Comparison of ENCODE assay signal across 1 cellular context in genomic region chr7:6106140-6106904, GRCh38.
A peak's percentile ranks its signal among the peaks of the same experiment; 100 is the strongest.
TF ChIP-seq lines count a peak whose summit lies in the region.

No MANE protein-coding gene starts in this region.

TF ChIP-seq in HepG2, 621 proteins besides CTCF, POLR2A, EP300 and RAD21 (continued from another document and continues in another):
- TF ChIP-seq NFYB (CRISPR knock-in tag; IDR thresholded peaks at IDR 0.05) (no peak), SRF (IDR thresholded peaks at IDR 0.05; ENCODE audit: low read depth, low read length) (no peak), SCMH1 (CRISPR knock-in tag; IDR thresholded peaks at IDR 0.05; ENCODE audit: borderline replicate concordance) (no peak), ZNF503 (CRISPR knock-in tag; IDR thresholded peaks at IDR 0.05) (no peak), SOX5 (CRISPR knock-in tag; IDR thresholded peaks at IDR 0.05; ENCODE audit: borderline replicate concordance) (no peak), ZMYM3 (CRISPR knock-in tag; IDR thresholded peaks at IDR 0.05) (peak; percentile 91), SNRNP70 (IDR thresholded peaks at IDR 0.05; ENCODE audit: low read depth, low read length) (no peak), THRA (CRISPR knock-in tag; IDR thresholded peaks at IDR 0.05; ENCODE audit: borderline replicate concordance) (no peak; the same call in 1 of the 2 replicates), GABPB1 (CRISPR knock-in tag; IDR thresholded peaks at IDR 0.05) (0 out of 2 replicates have a peak, but pooled peaks have one; percentile 25), ZMYM2 (CRISPR knock-in tag; IDR thresholded peaks at IDR 0.05) (peak; percentile 67; the same call in 1 of the 2 replicates), ARNT (IDR thresholded peaks at IDR 0.05) (no peak), ZNF7 (CRISPR knock-in tag; IDR thresholded peaks at IDR 0.05) (no peak), JUND (CRISPR knock-in tag; IDR thresholded peaks at IDR 0.05) (no peak), PRDM4 (CRISPR knock-in tag; IDR thresholded peaks at IDR 0.05; ENCODE audit: borderline replicate concordance) (no peak), TMF1 (CRISPR knock-in tag; IDR thresholded peaks at IDR 0.05; ENCODE audit: low read depth) (no peak), ZNF383 (CRISPR knock-in tag; IDR thresholded peaks at IDR 0.05; ENCODE audit: borderline replicate concordance) (0 out of 2 replicates have a peak, but pooled peaks have one; percentile 51), STAT6 (CRISPR knock-in tag; IDR thresholded peaks at IDR 0.05; ENCODE audit: borderline replicate concordance) (no peak), NKX3-1 (CRISPR knock-in tag; IDR thresholded peaks at IDR 0.05) (no peak), ZNF773 (CRISPR knock-in tag; IDR thresholded peaks at IDR 0.05; ENCODE audit: borderline replicate concordance) (no peak), E2F1 (CRISPR knock-in tag; IDR thresholded peaks at IDR 0.05) (no peak), TBX3 (IDR thresholded peaks at IDR 0.05; ENCODE audit: borderline replicate concordance) (no peak), AGO1 (IDR thresholded peaks at IDR 0.05; ENCODE audit: low read depth, low read length, poor library complexity, severe bottlenecking) (no peak), NFE2L2 (IDR thresholded peaks at IDR 0.05; ENCODE audit: low read length) (no peak), HINFP (CRISPR knock-in tag; IDR thresholded peaks at IDR 0.05; ENCODE audit: low read depth) (no peak), MAF1 (CRISPR knock-in tag; IDR thresholded peaks at IDR 0.05; ENCODE audit: borderline replicate concordance) (no peak), ZNF709 (CRISPR knock-in tag; IDR thresholded peaks at IDR 0.05) (no peak), SMARCC2 (IDR thresholded peaks at IDR 0.05) (no peak), ZSCAN29 (CRISPR knock-in tag; conservative IDR thresholded peaks at IDR 0.05) (0 out of 2 replicates have a peak, but pooled peaks have one; percentile 31), ZNF263 (CRISPR knock-in tag; IDR thresholded peaks at IDR 0.05) (peak; percentile 94), HMG20B (CRISPR knock-in tag; conservative IDR thresholded peaks at IDR 0.05) (no peak), ZNF441 (CRISPR knock-in tag; IDR thresholded peaks at IDR 0.05; ENCODE audit: borderline replicate concordance) (no peak), ZNF253 (CRISPR knock-in tag; IDR thresholded peaks at IDR 0.05; ENCODE audit: borderline replicate concordance) (no peak), ISL2 (CRISPR knock-in tag; IDR thresholded peaks at IDR 0.05) (no peak), SETDB1 (CRISPR knock-in tag; IDR thresholded peaks at IDR 0.05; ENCODE audit: borderline replicate concordance) (no peak), SNAPC4 (CRISPR knock-in tag; IDR thresholded peaks at IDR 0.05) (no peak)
- TF ChIP-seq, protein P1, sequence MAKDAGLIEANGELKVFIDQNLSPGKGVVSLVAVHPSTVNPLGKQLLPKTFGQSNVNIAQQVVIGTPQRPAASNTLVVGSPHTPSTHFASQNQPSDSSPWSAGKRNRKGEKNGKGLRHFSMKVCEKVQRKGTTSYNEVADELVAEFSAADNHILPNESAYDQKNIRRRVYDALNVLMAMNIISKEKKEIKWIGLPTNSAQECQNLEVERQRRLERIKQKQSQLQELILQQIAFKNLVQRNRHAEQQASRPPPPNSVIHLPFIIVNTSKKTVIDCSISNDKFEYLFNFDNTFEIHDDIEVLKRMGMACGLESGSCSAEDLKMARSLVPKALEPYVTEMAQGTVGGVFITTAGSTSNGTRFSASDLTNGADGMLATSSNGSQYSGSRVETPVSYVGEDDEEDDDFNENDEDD (CRISPR knock-in tag; IDR thresholded peaks at IDR 0.05; ENCODE audit: borderline replicate concordance), result no peak
- TF ChIP-seq, protein P2, sequence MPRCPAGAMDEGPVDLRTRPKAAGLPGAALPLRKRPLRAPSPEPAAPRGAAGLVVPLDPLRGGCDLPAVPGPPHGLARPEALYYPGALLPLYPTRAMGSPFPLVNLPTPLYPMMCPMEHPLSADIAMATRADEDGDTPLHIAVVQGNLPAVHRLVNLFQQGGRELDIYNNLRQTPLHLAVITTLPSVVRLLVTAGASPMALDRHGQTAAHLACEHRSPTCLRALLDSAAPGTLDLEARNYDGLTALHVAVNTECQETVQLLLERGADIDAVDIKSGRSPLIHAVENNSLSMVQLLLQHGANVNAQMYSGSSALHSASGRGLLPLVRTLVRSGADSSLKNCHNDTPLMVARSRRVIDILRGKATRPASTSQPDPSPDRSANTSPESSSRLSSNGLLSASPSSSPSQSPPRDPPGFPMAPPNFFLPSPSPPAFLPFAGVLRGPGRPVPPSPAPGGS (CRISPR knock-in tag; IDR thresholded peaks at IDR 0.05), result no peak
- TF ChIP-seq, protein P3, sequence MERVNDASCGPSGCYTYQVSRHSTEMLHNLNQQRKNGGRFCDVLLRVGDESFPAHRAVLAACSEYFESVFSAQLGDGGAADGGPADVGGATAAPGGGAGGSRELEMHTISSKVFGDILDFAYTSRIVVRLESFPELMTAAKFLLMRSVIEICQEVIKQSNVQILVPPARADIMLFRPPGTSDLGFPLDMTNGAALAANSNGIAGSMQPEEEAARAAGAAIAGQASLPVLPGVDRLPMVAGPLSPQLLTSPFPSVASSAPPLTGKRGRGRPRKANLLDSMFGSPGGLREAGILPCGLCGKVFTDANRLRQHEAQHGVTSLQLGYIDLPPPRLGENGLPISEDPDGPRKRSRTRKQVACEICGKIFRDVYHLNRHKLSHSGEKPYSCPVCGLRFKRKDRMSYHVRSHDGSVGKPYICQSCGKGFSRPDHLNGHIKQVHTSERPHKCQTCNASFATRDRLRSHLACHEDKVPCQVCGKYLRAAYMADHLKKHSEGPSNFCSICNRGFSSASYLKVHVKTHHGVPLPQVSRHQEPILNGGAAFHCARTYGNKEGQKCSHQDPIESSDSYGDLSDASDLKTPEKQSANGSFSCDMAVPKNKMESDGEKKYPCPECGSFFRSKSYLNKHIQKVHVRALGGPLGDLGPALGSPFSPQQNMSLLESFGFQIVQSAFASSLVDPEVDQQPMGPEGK (CRISPR knock-in tag; IDR thresholded peaks at IDR 0.05), result 0 out of 2 replicates have a peak, but pooled peaks have one; percentile 37
- TF ChIP-seq, protein P4, sequence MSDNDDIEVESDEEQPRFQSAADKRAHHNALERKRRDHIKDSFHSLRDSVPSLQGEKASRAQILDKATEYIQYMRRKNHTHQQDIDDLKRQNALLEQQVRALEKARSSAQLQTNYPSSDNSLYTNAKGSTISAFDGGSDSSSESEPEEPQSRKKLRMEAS (IDR thresholded peaks at IDR 0.05), result peak; percentile 44; the same call in 1 of the 2 replicates
